8 cellular contexts compared by ENCODE assay signal in the genomic region with DNA sequence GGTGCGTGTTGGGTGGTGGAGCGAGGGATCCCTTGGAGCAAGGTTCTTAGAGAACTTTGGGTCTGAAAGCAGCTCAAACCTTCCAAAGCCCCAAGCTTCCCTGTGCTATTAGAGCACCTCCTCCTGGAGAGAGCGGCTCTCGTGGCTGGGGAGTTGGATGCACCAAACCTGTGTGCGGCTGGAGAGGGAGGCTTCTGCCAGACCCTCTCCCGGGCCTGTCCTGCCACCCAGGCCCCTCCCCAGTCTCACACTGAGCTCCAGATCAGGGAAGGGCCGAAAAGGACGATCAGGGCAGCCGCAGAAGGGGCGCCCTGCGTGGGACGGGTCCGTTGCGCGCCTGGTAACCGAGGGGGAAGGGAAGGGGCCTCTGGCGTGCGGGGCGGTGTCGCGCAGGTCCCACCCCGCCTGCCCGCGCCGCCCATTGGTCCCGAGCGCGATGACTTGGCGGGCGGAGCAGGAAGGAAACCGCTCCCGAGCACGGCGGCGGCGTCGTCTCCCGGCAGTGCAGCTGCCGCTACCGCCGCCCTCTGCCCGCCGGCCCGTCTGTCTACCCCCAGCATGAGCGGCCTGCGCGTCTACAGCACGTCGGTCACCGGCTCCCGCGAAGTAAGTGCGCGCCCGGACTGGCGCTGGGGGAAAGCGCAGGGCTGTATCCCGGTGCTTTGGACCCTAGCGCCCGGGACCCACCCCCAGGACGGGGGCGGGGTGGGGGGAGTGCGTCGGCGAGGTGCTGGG. TPM values are rescaled to one million over a fixed set of nuclear protein-coding genes. Genes with fewer than 3 reads are reported as not detected.
DNase-seq lines count a peak whose midpoint lies in the region; ATAC-seq, FAIRE-seq and TF ChIP-seq lines count a peak whose summit lies in the region.

A gene (plus strand): TSS at position 489 of the 735 bp plus-strand sequence. CDS start 70 bp downstream, at position 559.

- peak in 2 of 3 experiments; percentile 62 to 67 for TF ChIP-seq CTCF in keratinocyte (optimal IDR thresholded peaks at IDR 0.05 in 1 of 3, IDR thresholded peaks at IDR 0.05 in 1 of 3, conservative IDR thresholded peaks at IDR 0.05 in 1 of 3; ENCODE audit: extremely low read depth in 1 of 3, insufficient read depth in 2 of 3, low read length in 3 of 3)

- H3K79me2 ChIP-seq in keratinocyte (ENCODE audit: control insufficient read depth, insufficient read depth, low read length): peaks cover 21% of the 10 kb centered on the region

- peaks cover 3% of the 10 kb centered on the region for H3K9me1 ChIP-seq in keratinocyte (ENCODE audit: control insufficient read depth, extremely low read depth, insufficient read depth, low read length)

- H3K36me3 ChIP-seq in keratinocyte (ENCODE audit: control insufficient read depth in 2 of 2, extremely low read depth in 1 of 2, insufficient read depth in 2 of 2, low read length in 2 of 2): peaks cover 18 to 34% of the 10 kb centered on the region in 2 experiments

- H3K4me3 ChIP-seq in keratinocyte (ENCODE audit: control insufficient read depth in 2 of 3, extremely low read depth in 1 of 3, insufficient read depth in 2 of 3, low read depth in 1 of 3, low read length in 3 of 3): peak within 1 kb of the TSS; percentile 75 to 86 (median 78)

- DNase-seq in SIG-M5 treated with dmso at 0.1 percent for 504 hours (lab: John Stamatoyannopoulos, UW; ENCODE audit: unreplicated experiment) (peak; percentile 77), SIG-M5 (lab: John Stamatoyannopoulos, UW) (no peak), NCI-H226 (peak; percentile 87), keratinocyte (ENCODE audit: low read depth, low spot score) (peak; percentile 46)
- DNase-seq in central memory CD4-positive, alpha-beta T cell: peak; percentile 88
- peak; percentile 66 to 83 (median 70) for DNase-seq in stimulated activated CD4-positive, alpha-beta T cell treated with anti-CD3 and anti-CD28 coated beads, Interleukin-12 subunit alpha, Interleukin-12 subunit beta, amount 100 ng/mL, for 48 hours (ENCODE audit: low read depth in 2 of 3, low spot score in 1 of 3)

- peaks cover 14% of the 10 kb centered on the region for H4K20me1 ChIP-seq in keratinocyte (ENCODE audit: control insufficient read depth, extremely low read depth, insufficient read depth, low read length)

- dilution Hi-C loops in keratinocyte (cut with MboI; ENCODE audit: extremely low pct_ligation_motif_present, low sequenced_read_pairs): no loop called here

- peak within 1 kb of the TSS; percentile 39 for H2AFZ ChIP-seq in keratinocyte (ENCODE audit: control insufficient read depth, low read length)

- H3K4me1 ChIP-seq in keratinocyte (ENCODE audit: control insufficient read depth, extremely low read depth, insufficient read depth, low read length): peaks cover 79% of the 10 kb centered on the region

- no peaks in the 10 kb centered on the region for H3K27me3 ChIP-seq in keratinocyte (ENCODE audit: control insufficient read depth, extremely low read depth, insufficient read depth, low read length)

- peak within 1 kb of the TSS; percentile 95 for H3K27ac ChIP-seq in keratinocyte (ENCODE audit: control insufficient read depth, insufficient read depth, low read length)

- peak within 1 kb of the TSS; percentile 77 for H3K9ac ChIP-seq in keratinocyte (ENCODE audit: control insufficient read depth, extremely low read depth, insufficient read depth, low read length)

- peak within 1 kb of the TSS; percentile 94 for H3K4me2 ChIP-seq in keratinocyte (ENCODE audit: control insufficient read depth, extremely low read depth, insufficient read depth, low read depth, low read length)

- H3K9me3 ChIP-seq in keratinocyte (ENCODE audit: control insufficient read depth, low read depth, low read length): no peaks in the 10 kb centered on the region

- no peak for FAIRE-seq in keratinocyte (lab: Jason Lieb, UNC)

- ATAC-seq in HG02973 (IDR thresholded peaks at IDR 0.05; ENCODE audit: unreplicated experiment): peak; percentile 41
- ATAC-seq in activated CD4-positive, CD25-positive, alpha-beta regulatory T cell treated with anti-CD3 and anti-CD28 coated beads, Interleukin-2, amount 50 U/mL, for 24 hours: peak; percentile 59 to 70

RNA-seq across cellular contexts. Expression of the gene that starts here (rescaled TPM):
- polyA plus RNA-seq in keratinocyte: 175 to 234 TPM (median 196 TPM) in 3 replicates
- 246 TPM for polyA plus RNA-seq in keratinocyte (2011; ENCODE audit: low read depth)
- 423 and 444 TPM in 2 replicates for polyA plus RNA-seq in keratinocyte (2011; cell fraction: cytosol; rRNA removed)
- polyA plus RNA-seq in keratinocyte (2011; cell fraction: nucleus; rRNA removed): 84.2 and 96.0 TPM in 2 replicates
- polyA plus RNA-seq in keratinocyte (2012; ENCODE audit: low replicate concordance): 453 and 651 TPM in 2 replicates
- polyA minus RNA-seq in keratinocyte: 286 to 540 TPM (median 528 TPM) in 3 replicates
- 456 TPM for polyA minus RNA-seq in keratinocyte (2011; cell fraction: cytosol; rRNA and poly(A)+ RNA removed)
- polyA minus RNA-seq in keratinocyte (2011; cell fraction: nucleus; rRNA and poly(A)+ RNA removed): 61.4 and 74.5 TPM in 2 replicates
